Comparison of ENCODE assay signal across 20 cellular contexts in genomic region chr2:150271952-150272351, GRCh38.
DNase-seq lines count a peak whose midpoint lies in the region; ATAC-seq and TF ChIP-seq lines count a peak whose summit lies in the region.
"Had no signal": no experiment of that assay in that cellular context is flagged by ENCODE, and none has a peak within 500 bp of the region (broad histone marks: within the 10 kb centered on the region; RNA-seq: fewer than 3 reads in every experiment).

No MANE protein-coding gene starts in this region.

- no peak overlapping the region for H3K4me2 ChIP-seq in mesenchymal stem cell (ENCODE audit: low read length, poor library complexity, severe bottlenecking)

- H3K9me3 ChIP-seq in mesenchymal stem cell (ENCODE audit: control insufficient read depth, low read length): peaks cover 9% of the 10 kb centered on the region

- H3K4ac ChIP-seq in mesenchymal stem cell (ENCODE audit: low read depth in 1 of 2, low read length in 2 of 2): no peak overlapping the region

- H3K4me3 ChIP-seq in cardiac fibroblast (replicated peaks in 1 of 2; ENCODE audit: low read depth in 2 of 2, low read length in 2 of 2) (no peak overlapping the region), mesenchymal stem cell (ENCODE audit: insufficient read depth in 1 of 2, low read depth in 1 of 2, low read length in 2 of 2) (no peak overlapping the region)
- H3K4me3 ChIP-seq: dorsolateral prefrontal cortex, heart left ventricle, left lung, right atrium auricular region had no signal

- H3K4me1 Mint-ChIP-seq in glutamatergic neuron (ENCODE audit: low read depth, unreplicated experiment): no peaks in the 10 kb centered on the region
- H3K4me1 Mint-ChIP-seq: activated naive CD8-positive, alpha-beta T cell treated with anti-CD3 and anti-CD28 coated beads for 36 hours; IgD-negative memory B cell; naive thymus-derived CD8-positive, alpha-beta T cell had no signal

- H3K4me3 Mint-ChIP-seq in glutamatergic neuron (ENCODE audit: unreplicated experiment): no peak overlapping the region
- H3K4me3 Mint-ChIP-seq: activated naive CD8-positive, alpha-beta T cell treated with anti-CD3 and anti-CD28 coated beads for 36 hours; IgD-negative memory B cell; naive thymus-derived CD8-positive, alpha-beta T cell had no signal

- H3K4me1 ChIP-seq in mesenchymal stem cell (ENCODE audit: control insufficient read depth, insufficient read depth, low read depth, low read length): no peaks in the 10 kb centered on the region
- H3K4me1 ChIP-seq: heart left ventricle, left lung, right atrium auricular region had no signal

- ATAC-seq in GM21786 (IDR thresholded peaks at IDR 0.05; ENCODE audit: unreplicated experiment): no peak
- ATAC-seq: heart left ventricle; naive thymus-derived CD8-positive, alpha-beta T cell; stimulated activated naive CD8-positive, alpha-beta T cell treated with anti-CD3 and anti-CD28 coated beads, Interleukin-15, Interleukin-2, amounts not matched to agents 100 U/mL and 50 U/mL, for 24 hours had no signal

- no peaks in the 10 kb centered on the region for H3K27me3 Mint-ChIP-seq in glutamatergic neuron (ENCODE audit: unreplicated experiment)
- H3K27me3 Mint-ChIP-seq: activated naive CD8-positive, alpha-beta T cell treated with anti-CD3 and anti-CD28 coated beads for 36 hours; IgD-negative memory B cell; naive thymus-derived CD8-positive, alpha-beta T cell had no signal

- H3K14ac ChIP-seq in mesenchymal stem cell (ENCODE audit: low read length in 2 of 2): no peak overlapping the region

- H2BK120ac ChIP-seq in mesenchymal stem cell (ENCODE audit: low read depth, low read length): no peak overlapping the region

- H2BK15ac ChIP-seq in mesenchymal stem cell (ENCODE audit: low read depth, poor library complexity, severe bottlenecking): no peak overlapping the region

- no peak overlapping the region for H2BK12ac ChIP-seq in mesenchymal stem cell (ENCODE audit: low read length in 2 of 2)

- H3K23ac ChIP-seq in mesenchymal stem cell (ENCODE audit: low read length in 2 of 2): no peak overlapping the region

- H3K36me3 ChIP-seq in mesenchymal stem cell (ENCODE audit: control insufficient read depth in 1 of 2, insufficient read depth in 2 of 2, low read depth in 1 of 2, low read length in 2 of 2): no peaks in the 10 kb centered on the region
- H3K36me3 ChIP-seq: heart left ventricle, left lung, right atrium auricular region had no signal

- no peak overlapping the region for H2AK5ac ChIP-seq in mesenchymal stem cell (ENCODE audit: low read length, severe bottlenecking)

- H3K36me3 Mint-ChIP-seq in glutamatergic neuron (ENCODE audit: unreplicated experiment): peaks cover 14% of the 10 kb centered on the region
- H3K36me3 Mint-ChIP-seq: activated naive CD8-positive, alpha-beta T cell treated with anti-CD3 and anti-CD28 coated beads for 36 hours; IgD-negative memory B cell had no signal

- H3K27ac Mint-ChIP-seq in glutamatergic neuron (ENCODE audit: unreplicated experiment): no peak overlapping the region
- H3K27ac Mint-ChIP-seq: activated naive CD8-positive, alpha-beta T cell treated with anti-CD3 and anti-CD28 coated beads for 36 hours; IgD-negative memory B cell; naive thymus-derived CD8-positive, alpha-beta T cell had no signal

- DNase-seq in AG20443 (ENCODE audit: low spot score): peak; percentile 57
- DNase-seq in LHCN-M2 (ENCODE audit: low read depth): peak; percentile 76
- DNase-seq in cardiac fibroblast (ENCODE audit: low read depth in 2 of 2): peak; percentile 38 to 76
- DNase-seq in mesenchymal stem cell: peak; percentile 56
- DNase-seq in activated CD4-positive, alpha-beta T cell treated with anti-CD3 and anti-CD28 coated beads, Interleukin-2, amount 50 U/mL, for 1 hour: no peak
- no peak for DNase-seq in glutamatergic neuron
- DNase-seq in NCI-H2107 (lab: John Stamatoyannopoulos, UW): no peak
- DNase-seq: activated naive CD8-positive, alpha-beta T cell treated with anti-CD3 and anti-CD28 coated beads for 36 hours; C1 segment of cervical spinal cord; dorsolateral prefrontal cortex; heart left ventricle; left lung; naive thymus-derived CD8-positive, alpha-beta T cell; NCI-H1694 treated with DMSO at 0.1 percent for 48 hours; NCI-H774; SIG-M5; stimulated activated naive CD8-positive, alpha-beta T cell treated with anti-CD3 and anti-CD28 coated beads, Interleukin-15, Interleukin-2, amounts not matched to agents 100 U/mL and 50 U/mL, for 24 hours had no signal

- no peak overlapping the region for H2BK5ac ChIP-seq in mesenchymal stem cell (ENCODE audit: low read depth, low read length, poor library complexity, severe bottlenecking)

- peak overlapping the region; percentile 95 for H3K27ac ChIP-seq in mesenchymal stem cell (ENCODE audit: low read length, poor library complexity, severe bottlenecking)
- H3K27ac ChIP-seq: dorsolateral prefrontal cortex, heart left ventricle, left lung, right atrium auricular region had no signal

- H3K18ac ChIP-seq in mesenchymal stem cell (ENCODE audit: low read depth in 1 of 2, low read length in 2 of 2): no peak overlapping the region

- TF ChIP-seq CTCF in cardiac fibroblast (IDR thresholded peaks at IDR 0.05; ENCODE audit: low read depth, low read length) (no peak), glutamatergic neuron (IDR thresholded peaks at IDR 0.05; ENCODE audit: partially characterized antibody, unreplicated experiment) (no peak)

- no peaks in the 10 kb centered on the region for H3K79me1 ChIP-seq in mesenchymal stem cell (replicated peaks; ENCODE audit: low read length, poor library complexity, severe bottlenecking)

- H3K9ac ChIP-seq in mesenchymal stem cell (ENCODE audit: low read length): peak overlapping the region; percentile 71

- no peak overlapping the region for H4K8ac ChIP-seq in mesenchymal stem cell (ENCODE audit: low read length)

- H3K9me3 Mint-ChIP-seq in glutamatergic neuron (ENCODE audit: unreplicated experiment): peaks cover 4% of the 10 kb centered on the region

- H3K27me3 ChIP-seq in mesenchymal stem cell (ENCODE audit: control insufficient read depth in 1 of 2, insufficient read depth in 1 of 2, low read length in 2 of 2): no peaks in the 10 kb centered on the region
- H3K27me3 ChIP-seq: dorsolateral prefrontal cortex, heart left ventricle, left lung, right atrium auricular region had no signal

- H2AFZ ChIP-seq in mesenchymal stem cell (ENCODE audit: low read depth, low read length): no peak overlapping the region

- no peak overlapping the region for H4K91ac ChIP-seq in mesenchymal stem cell (ENCODE audit: low read length)

Comparison
In these comparisons a context has a peak if more than half of its experiments do, and no peak if none do; other contexts are left out.
1. DNase-seq: peak in AG20443 (single experiment), LHCN-M2 (single experiment), cardiac fibroblast (2 of 2) and mesenchymal stem cell (single experiment); none in activated CD4-positive, alpha-beta T cell treated with anti-CD3 and anti-CD28 coated beads, Interleukin-2, amount 50 U/mL, for 1 hour (single experiment), glutamatergic neuron (single experiment) and NCI-H2107 (single experiment).